ENCODE assay signal across 8 cellular contexts in genomic region chr15:56918046-56918906, GRCh38. TPM values are rescaled to one million over a fixed set of nuclear protein-coding genes. Genes with fewer than 3 reads are reported as not detected.
A peak's percentile ranks its signal among the peaks of the same experiment; 100 is the strongest.
DNase-seq lines count a peak whose midpoint lies in the region; ATAC-seq and TF ChIP-seq lines count a peak whose summit lies in the region.

TCF12 (plus strand) TSS chr15:56918644; CDS start chr15:56919914, 1,270 bp downstream.

- H3K4me3 Mint-ChIP-seq in CD4-positive, alpha-beta memory T cell = peak within 1 kb of the TSS; percentile 81 to 96 (median 88)
- H3K4me3 Mint-ChIP-seq in activated CD4-positive, alpha-beta memory T cell treated with anti-CD3 and anti-CD28 coated beads, Interleukin-2, amount 10 ng/mL, durations not matched to agents 7 days and 5 days = peak within 1 kb of the TSS; percentile 81

- peak; percentile 46 for TF ChIP-seq CTCF in lower lobe of right lung (IDR thresholded peaks at IDR 0.05)

- ATAC-seq in GM19438 (IDR thresholded peaks at IDR 0.05; ENCODE audit: low read depth, unreplicated experiment) = peak; percentile 73
- peak; percentile 97 to 98 for ATAC-seq in lower lobe of right lung

- peaks cover 31 to 55% (median 36%) of the 10 kb centered on the region in 4 donors for H3K4me1 Mint-ChIP-seq in CD4-positive, alpha-beta memory T cell
- H3K4me1 Mint-ChIP-seq in activated CD4-positive, alpha-beta memory T cell treated with anti-CD3 and anti-CD28 coated beads, Interleukin-2, amount 10 ng/mL, durations not matched to agents 7 days and 5 days = peaks cover 29% of the 10 kb centered on the region

- DNase-seq in CD4-positive, alpha-beta memory T cell = peak; percentile 90 to 94 (median 91)
- DNase-seq in HK-2 (ENCODE audit: unreplicated experiment) (peak; percentile 91), NCI-H82 treated with DMSO at 0.1 percent for 48 hours (lab: John Stamatoyannopoulos, UW; ENCODE audit: unreplicated experiment) (peak; percentile 58), ecto neural progenitor cell (ENCODE audit: low spot score) (peak; percentile 96), lower lobe of right lung (peak; percentile 95)
- peak; percentile 89 for DNase-seq in activated CD4-positive, alpha-beta memory T cell treated with anti-CD3 and anti-CD28 coated beads, Interleukin-2, amount 10 ng/mL, durations not matched to agents 7 days and 5 days
- DNase-seq in stimulated activated CD4-positive, alpha-beta T cell treated with anti-CD3 and anti-CD28 coated beads, TNF-alpha, amount 100 ng/mL, for 24 hours (ENCODE audit: low read depth in 3 of 3) = peak; percentile 76 to 90 (median 82)

- intact Hi-C loops in CD4-positive, alpha-beta memory T cell (cut with micrococcal nuclease) = loop anchor here (1.0 to 5.0 kb wide), 5 partner anchors 31 to 388 kb away; partner anchors contain the start of gene ZNF280D
- intact Hi-C loops in lower lobe of right lung (cut with DNase I) = no loop called here

- POLR2A ChIA-PET in CD4-positive, alpha-beta memory T cell (lab: Charles Lee; ENCODE audit: partially characterized antibody) = interaction anchor here (0.7 to 3.2 kb wide), 19 partner anchors 9 to 788 kb away, joined by 3 to 111 read pairs (median 5); partner anchors contain the start of genes POLR2M and ZNF280D
- POLR2A ChIA-PET in activated CD4-positive, alpha-beta memory T cell treated with anti-CD3 and anti-CD28 coated beads, Interleukin-2, amount 10 ng/mL, durations not matched to agents 7 days and 5 days (lab: Charles Lee) = interaction anchor here (0.6 to 3.4 kb wide), 26 partner anchors 8 to 674 kb away, joined by 3 to 60 read pairs (median 4); partner anchors contain the start of gene ZNF280D

- CTCF ChIA-PET in CD4-positive, alpha-beta memory T cell (lab: Charles Lee; ENCODE audit: partially characterized antibody) = interaction anchor here (0.7 to 2.7 kb wide), 20 partner anchors 9 to 673 kb away, joined by 3 to 16 read pairs (median 6); no protein-coding TSS in a partner anchor
- CTCF ChIA-PET in activated CD4-positive, alpha-beta memory T cell treated with anti-CD3 and anti-CD28 coated beads, Interleukin-2, amount 10 ng/mL, durations not matched to agents 7 days and 5 days (lab: Charles Lee) = interaction anchor here (0.8 to 1.8 kb wide), 15 partner anchors 9 to 609 kb away, joined by 3 to 7 read pairs (median 3); no protein-coding TSS in a partner anchor

- no peaks in the 10 kb centered on the region for H3K9me3 ChIP-seq in CD4-positive, alpha-beta memory T cell (ENCODE audit: control insufficient read depth in 1 of 2, low read length in 2 of 2)
- no peaks in the 10 kb centered on the region for H3K9me3 ChIP-seq in lower lobe of right lung

- H3K27me3 Mint-ChIP-seq in CD4-positive, alpha-beta memory T cell = no peaks in the 10 kb centered on the region
- H3K27me3 Mint-ChIP-seq in activated CD4-positive, alpha-beta memory T cell treated with anti-CD3 and anti-CD28 coated beads, Interleukin-2, amount 10 ng/mL, durations not matched to agents 7 days and 5 days = no peaks in the 10 kb centered on the region

- H3K36me3 ChIP-seq in CD4-positive, alpha-beta memory T cell (ENCODE audit: insufficient read depth, low read length) = no peaks in the 10 kb centered on the region
- no peaks in the 10 kb centered on the region for H3K36me3 ChIP-seq in lower lobe of right lung

- H3K4me3 ChIP-seq in CD4-positive, alpha-beta memory T cell (ENCODE audit: low read length in 2 of 2) = peak within 1 kb of the TSS; percentile 80 to 82
- peak within 1 kb of the TSS; percentile 85 for H3K4me3 ChIP-seq in lower lobe of right lung

- no peaks in the 10 kb centered on the region for H3K27me3 ChIP-seq in CD4-positive, alpha-beta memory T cell (ENCODE audit: insufficient read depth, low read length)
- H3K27me3 ChIP-seq in lower lobe of right lung (ENCODE audit: low read depth) = no peaks in the 10 kb centered on the region

- peak within 1 kb of the TSS; percentile 79 for H3K27ac ChIP-seq in CD4-positive, alpha-beta memory T cell (ENCODE audit: low read depth, low read length)
- H3K27ac ChIP-seq in lower lobe of right lung = peak within 1 kb of the TSS; percentile 95

- H3K4me1 ChIP-seq in CD4-positive, alpha-beta memory T cell (ENCODE audit: insufficient read depth, low read length) = peaks cover 39% of the 10 kb centered on the region
- H3K4me1 ChIP-seq in lower lobe of right lung = peaks cover 46% of the 10 kb centered on the region

- peaks cover 0 to 22% of the 10 kb centered on the region in 2 donors for H3K36me3 Mint-ChIP-seq in CD4-positive, alpha-beta memory T cell
- H3K36me3 Mint-ChIP-seq in activated CD4-positive, alpha-beta memory T cell treated with anti-CD3 and anti-CD28 coated beads, Interleukin-2, amount 10 ng/mL, durations not matched to agents 7 days and 5 days (ENCODE audit: low read depth) = peaks cover 16% of the 10 kb centered on the region

- H3K27ac Mint-ChIP-seq in CD4-positive, alpha-beta memory T cell = peak within 1 kb of the TSS; percentile 83 to 91 (median 86)
- H3K27ac Mint-ChIP-seq in activated CD4-positive, alpha-beta memory T cell treated with anti-CD3 and anti-CD28 coated beads, Interleukin-2, amount 10 ng/mL, durations not matched to agents 7 days and 5 days = peak within 1 kb of the TSS; percentile 63

- no peaks in the 10 kb centered on the region for H3K9me3 Mint-ChIP-seq in CD4-positive, alpha-beta memory T cell
- peaks cover 2% of the 10 kb centered on the region for H3K9me3 Mint-ChIP-seq in activated CD4-positive, alpha-beta memory T cell treated with anti-CD3 and anti-CD28 coated beads, Interleukin-2, amount 10 ng/mL, durations not matched to agents 7 days and 5 days

RNA-seq across cellular contexts. Expression of gene TCF12, which starts in this region (rescaled TPM):
- total RNA-seq in CD4-positive, alpha-beta memory T cell = 10 to 100 TPM; 78.5 to 86.5 TPM
- 10 to 100 TPM; 36.5 to 58.2 TPM for polyA plus RNA-seq in CD4-positive, alpha-beta memory T cell
- total RNA-seq in activated CD4-positive, alpha-beta memory T cell treated with anti-CD3 and anti-CD28 coated beads, Interleukin-2, amount 10 ng/mL, durations not matched to agents 7 days and 5 days = 10 to 100 TPM; 62.4 to 62.8 TPM
- total RNA-seq in lower lobe of right lung = 93.0 TPM

Comparison
In these comparisons a context has a peak if more than half of its experiments do, and no peak if none do; other contexts are left out.
1. Peak in every context shown above with its lines: DNase-seq, ATAC-seq, H3K4me3 ChIP-seq and H3K27ac ChIP-seq.